23 cellular contexts compared by ENCODE assay signal in genomic region chr1:203043830-203044545, GRCh38. TPM values are rescaled to one million over a fixed set of nuclear protein-coding genes. Genes with fewer than 3 reads are reported as not detected.
"Had no signal": no experiment of that assay in that cellular context is flagged by ENCODE, and none has a peak within 500 bp of the region (broad histone marks: within the 10 kb centered on the region; RNA-seq: fewer than 3 reads in every experiment).

No MANE protein-coding gene starts in this region.

- H3K9ac ChIP-seq: KMS-11, SK-N-SH had no signal

- DNase-seq: IMR-90, Kasumi-1, MM.1S, NCI-H1092 treated with DMSO at 0.1 percent for 48 hours, NCI-H1436, NCI-H187, NCI-H2029, NCI-H2081 treated with DMSO at 0.1 percent for 48 hours, NCI-H2171, NCI-H226, NCI-H446, NCI-H510A, NCI-H524 treated with DMSO at 0.1 percent for 48 hours, NCI-H774, RPMI8226, SHP77, SK-N-SH had no signal

- H3K9me3 ChIP-seq: SK-N-SH had no signal

- FAIRE-seq: HepG2, RCC 7860 had no signal

- H3K27ac ChIP-seq: KMS-11 had no signal

- ATAC-seq: HepG2 had no signal

- H3K4me2 ChIP-seq: KMS-11, SK-N-SH had no signal

RNA-seq across cellular contexts. Expression of gene PPFIA4, which starts 17.7 kb away (rescaled TPM):
- total RNA-seq: HepG2 had no signal

RNA-seq across cellular contexts. Expression of gene MYOG, which starts 41.8 kb away (rescaled TPM):
- total RNA-seq: HepG2, HT1080, IMR-90, M059J, SK-MEL-5 had no signal
- polyA plus RNA-seq: HepG2, IMR-90, SK-N-SH had no signal
